Comparison of ENCODE assay signal across 19 cellular contexts in the genomic region with DNA sequence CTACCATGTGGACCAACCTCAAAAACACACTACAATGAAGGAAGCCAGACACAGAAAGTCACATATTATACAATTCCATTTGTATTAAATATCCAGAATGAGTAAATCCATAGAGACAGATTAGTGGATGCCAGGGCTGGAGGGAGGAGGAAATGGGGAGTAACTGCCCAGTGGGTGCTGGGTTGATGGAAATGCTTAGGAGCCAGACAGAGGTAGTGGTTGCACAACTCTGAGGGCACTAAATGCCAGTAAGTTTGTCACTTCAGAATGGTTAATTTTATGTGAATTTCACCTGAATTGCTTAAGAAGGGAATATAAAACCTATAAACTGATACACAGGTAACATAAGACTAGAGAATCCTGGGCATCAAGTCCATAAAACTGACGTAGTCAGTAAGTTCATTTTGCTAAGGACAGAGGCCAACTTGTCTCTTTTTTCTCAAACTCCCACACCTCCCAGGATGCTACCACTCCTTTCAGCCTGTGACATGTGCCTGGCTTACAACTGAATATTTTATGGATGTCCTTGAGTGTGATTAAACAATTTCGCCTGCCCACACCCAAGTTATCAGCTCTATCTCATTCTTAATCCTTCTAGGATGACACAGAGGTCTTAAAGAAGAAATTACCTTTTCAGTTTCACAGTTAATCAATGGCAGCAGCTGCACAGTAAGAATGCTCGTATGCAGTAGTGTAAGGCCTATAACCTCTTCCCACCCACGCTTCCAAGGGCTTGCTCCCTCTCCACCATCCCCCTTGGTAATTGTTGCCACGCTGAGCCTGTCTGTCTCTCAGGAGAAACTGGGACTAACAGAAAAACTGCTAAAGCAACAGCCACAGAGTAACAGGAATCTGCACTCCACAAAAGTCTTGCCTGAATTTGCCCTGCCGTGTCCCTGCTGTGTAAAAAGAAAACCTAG. TPM values are rescaled to one million over a fixed set of nuclear protein-coding genes. Genes with fewer than 3 reads are reported as not detected.
DNase-seq lines count a peak whose midpoint lies in the region; ATAC-seq, FAIRE-seq and TF ChIP-seq lines count a peak whose summit lies in the region.
"Had no signal": no experiment of that assay in that cellular context is flagged by ENCODE, and none has a peak within 500 bp of the region (broad histone marks: within the 10 kb centered on the region; RNA-seq: fewer than 3 reads in every experiment).

No MANE protein-coding gene starts in this region.

- no peak for TF ChIP-seq POLR2A in GM12891 (IDR thresholded peaks at IDR 0.05; ENCODE audit: low read depth, low read length)
- TF ChIP-seq POLR2A in H1 (IDR thresholded peaks at IDR 0.05; ENCODE audit: control extremely low read depth in 1 of 2, low read depth in 2 of 2, low read length in 2 of 2) = no peak
- TF ChIP-seq POLR2A in sigmoid colon (IDR thresholded peaks at IDR 0.05) = no peak

- H2BK15ac ChIP-seq in H1 (ENCODE audit: low read length) = peak overlapping the region; percentile 65; the same call in 1 of the 2 replicates

- no peak for TF ChIP-seq RAD21 in H1 (IDR thresholded peaks at IDR 0.05 in 1 of 2, conservative IDR thresholded peaks at IDR 0.05 in 1 of 2; ENCODE audit: low read depth in 2 of 2, low read length in 2 of 2)

- CTCF ChIA-PET in H1 (lab: Charles Lee; ENCODE audit: partially characterized antibody) = interaction anchor here (0.8 to 3.5 kb wide), 4 partner anchors 14 to 69 kb away, joined by 3 to 15 read pairs (median 4); no protein-coding TSS in a partner anchor
- CTCF ChIA-PET in Caco-2 (lab: Charles Lee) = interaction anchor here (1.1 kb wide), 1 partner anchor 67 kb away, joined by 6 read pairs; no protein-coding TSS in a partner anchor

- DNase-seq in AML-193 (lab: John Stamatoyannopoulos, UW) = peak; percentile 35
- DNase-seq in GM12891 (ENCODE audit: insufficient read length, low spot score) = no peak
- no peak for DNase-seq in H1 (ENCODE audit: low read depth in 1 of 2, low spot score in 2 of 2)
- no peak for DNase-seq in sigmoid colon
- no peak for DNase-seq in NCI-H1436 (lab: John Stamatoyannopoulos, UW)
- no peak for DNase-seq in Caco-2
- DNase-seq: NCI-H1105, NCI-H446 had no signal

- no peak for ATAC-seq in HG03097 (IDR thresholded peaks at IDR 0.05; ENCODE audit: low FRiP score, unreplicated experiment)

- no peak overlapping the region for H2AK5ac ChIP-seq in H1 (ENCODE audit: low read depth, low read length)

- no peak overlapping the region for H3K4ac ChIP-seq in H1 (replicated peaks; ENCODE audit: insufficient read length, low read depth, low read length)

- no peak overlapping the region for H3K4me3 Mint-ChIP-seq in Caco-2 (ENCODE audit: unreplicated experiment)
- H3K4me3 Mint-ChIP-seq: stimulated activated naive CD8-positive, alpha-beta T cell treated with anti-CD3 and anti-CD28 coated beads, Interleukin-15, amount 100 ng/mL, for 72 hours had no signal

- H3K4me2 ChIP-seq in OCI-LY3 (ENCODE audit: low read length) = no peak overlapping the region
- H3K4me2 ChIP-seq in H1 (ENCODE audit: insufficient read depth in 1 of 2, low read depth in 2 of 2, low read length in 2 of 2) = peak overlapping the region in 1 of 2 experiments; percentile 15; a peak in 1 of 4 replicates

- no peaks in the 10 kb centered on the region for H3K27me3 ChIP-seq in OCI-LY3 (ENCODE audit: low read depth, low read length)
- peaks cover 19 to 33% (median 31%) of the 10 kb centered on the region in 4 experiments for H3K27me3 ChIP-seq in H1 (replicated peaks in 1 of 4; ENCODE audit: control insufficient read depth in 3 of 4, extremely low read depth in 1 of 4, insufficient read depth in 3 of 4, low read length in 3 of 4)
- H3K27me3 ChIP-seq in sigmoid colon = peaks cover 0 to 21% (median 16%) of the 10 kb centered on the region in 3 donors
- no peaks in the 10 kb centered on the region for H3K27me3 ChIP-seq in Caco-2 (replicated peaks; ENCODE audit: control insufficient read depth, insufficient read depth, low read length)

- TF ChIP-seq CTCF in OCI-LY3 (IDR thresholded peaks at IDR 0.05; ENCODE audit: low read depth, low read length) (no peak), H1 (IDR thresholded peaks at IDR 0.05; ENCODE audit: control extremely low read depth in 1 of 3, insufficient read depth in 1 of 3, low read depth in 1 of 3, low read length in 3 of 3) (no peak), sigmoid colon (IDR thresholded peaks at IDR 0.05) (no peak), Caco-2 (IDR thresholded peaks at IDR 0.05; ENCODE audit: insufficient read depth in 1 of 2, low read depth in 1 of 2, low read length in 1 of 2, severe bottlenecking in 1 of 2, unreplicated experiment in 1 of 2) (no peak)

- H3K27me3 Mint-ChIP-seq in Caco-2 (ENCODE audit: insufficient read depth, unreplicated experiment) = peaks cover 9% of the 10 kb centered on the region

- H4K20me1 ChIP-seq in OCI-LY3 (ENCODE audit: insufficient read depth, low read length) (no peaks in the 10 kb centered on the region), H1 (replicated peaks in 1 of 2; ENCODE audit: control insufficient read depth in 1 of 2, insufficient read depth in 2 of 2, low read length in 2 of 2) (peaks cover 0 to 1% of the 10 kb centered on the region in 2 experiments)

- H3K4me1 ChIP-seq in OCI-LY3 (ENCODE audit: low read length) (peaks cover 10% of the 10 kb centered on the region), H1 (replicated peaks in 1 of 4; ENCODE audit: control insufficient read depth in 3 of 4, insufficient read depth in 4 of 4, low read length in 3 of 4) (peaks cover 3 to 11% (median 7%) of the 10 kb centered on the region in 4 experiments; a peak in 6 of 7 replicates), sigmoid colon (no peaks in the 10 kb centered on the region), Caco-2 (no peaks in the 10 kb centered on the region)

- no peak overlapping the region for H4K91ac ChIP-seq in H1 (replicated peaks; ENCODE audit: insufficient read length, low read length)

- no peak overlapping the region for H3K18ac ChIP-seq in H1 (ENCODE audit: extremely low read depth, low read length)

- H4K8ac ChIP-seq in H1 (ENCODE audit: extremely low read depth, insufficient read depth, low read length) = 0 out of 2 replicates have a peak overlapping the region, but pooled peaks have one; percentile 17

- no peak overlapping the region for H3K9ac ChIP-seq in OCI-LY3 (ENCODE audit: low read length)
- no peak overlapping the region for H3K9ac ChIP-seq in H1 (replicated peaks in 1 of 4; ENCODE audit: extremely low read depth in 1 of 4, low read depth in 3 of 4, low read length in 3 of 4)

- peak overlapping the region; percentile 57 for H2AFZ ChIP-seq in OCI-LY3 (ENCODE audit: low read depth, low read length)
- no peak overlapping the region for H2AFZ ChIP-seq in H1 (ENCODE audit: low read length)

- 78% methylated on average over 6 of the region's 6 CpGs; no CpG with 5 or more reads in 1 of the 2 experiments for WGBS in H1 (ENCODE audit: extremely low coverage in 1 of 2, insufficient coverage in 1 of 2, insufficient read length in 1 of 2, insufficient replicate concordance in 2 of 2, low coverage in 1 of 2, low lambda C conversion rate in 2 of 2, missing lambda C conversion rate in 1 of 2), 2 experiments
- 63 to 72% methylated on average over 6 of the region's 6 CpGs for WGBS in sigmoid colon, 2 donors

- H3K23ac ChIP-seq in H1 (ENCODE audit: insufficient read length) = no peak overlapping the region

- BruUV-seq in Caco-2 (replicated peaks; lab: Mats Ljungman, UMichigan) = no TSS peak

- H2BK12ac ChIP-seq in H1 (ENCODE audit: low read depth, low read length) = peak overlapping the region; percentile 18; the same call in 1 of the 2 replicates

- no peaks in the 10 kb centered on the region for H3K79me2 ChIP-seq in OCI-LY3 (ENCODE audit: low read length)
- no peaks in the 10 kb centered on the region for H3K79me2 ChIP-seq in H1 (ENCODE audit: control insufficient read depth in 1 of 2, insufficient read depth in 2 of 2, low read length in 2 of 2)

- no peak overlapping the region for H2BK120ac ChIP-seq in H1 (replicated peaks; ENCODE audit: low read depth, low read length)

- H3K79me1 ChIP-seq in H1 (ENCODE audit: low read depth, low read length) = no peaks in the 10 kb centered on the region

- no peak overlapping the region for H4K5ac ChIP-seq in H1 (ENCODE audit: insufficient read length, low read depth, low read length)

- no peak overlapping the region for H3K4me3 ChIP-seq in OCI-LY3 (ENCODE audit: low read length)
- H3K4me3 ChIP-seq in H1 (ENCODE audit: extremely low read depth in 1 of 4, insufficient read depth in 2 of 4, low read depth in 3 of 4, low read length in 4 of 4) = no peak overlapping the region
- no peak overlapping the region for H3K4me3 ChIP-seq in sigmoid colon
- H3K4me3 ChIP-seq in Caco-2 (ENCODE audit: low read depth, low read length) = no peak overlapping the region
- H3K4me3 ChIP-seq: coronary artery, heart right ventricle had no signal

- H3K36me3 ChIP-seq in OCI-LY3 (replicated peaks; ENCODE audit: low read depth, low read length) (peaks cover 9% of the 10 kb centered on the region), H1 (ENCODE audit: control insufficient read depth in 2 of 4, insufficient read depth in 4 of 4, low read length in 3 of 4) (no peaks in the 10 kb centered on the region), sigmoid colon (peaks cover 0 to 1% (median 0%) of the 10 kb centered on the region in 4 donors), Caco-2 (ENCODE audit: control insufficient read depth, insufficient read depth, low read length) (no peaks in the 10 kb centered on the region)

- FAIRE-seq in GM12891 (lab: Jason Lieb, UNC) = peak; percentile 56
- peak; percentile 32 for FAIRE-seq in H1 (lab: Jason Lieb, UNC)
- FAIRE-seq: GM19239 had no signal

- no peak overlapping the region for H3K14ac ChIP-seq in H1 (ENCODE audit: insufficient read length)

- intact Hi-C loops in sigmoid colon (cut with DNase I) = no loop called here
- intact Hi-C loops in Caco-2 (cut with micrococcal nuclease; ENCODE audit: unreplicated experiment) = no loop called here

- no peak overlapping the region for H3K27ac ChIP-seq in OCI-LY3 (ENCODE audit: low read length)
- no peak overlapping the region for H3K27ac ChIP-seq in H1 (ENCODE audit: low read depth, low read length)
- H3K27ac ChIP-seq in sigmoid colon = no peak overlapping the region
- H3K27ac ChIP-seq: coronary artery had no signal

- TF ChIP-seq EP300 in H1 (IDR thresholded peaks at IDR 0.05; ENCODE audit: borderline replicate concordance in 1 of 2, low read depth in 2 of 2, low read length in 2 of 2) (no peak), sigmoid colon (IDR thresholded peaks at IDR 0.05) (no peak)

- peaks cover 9% of the 10 kb centered on the region for H3K23me2 ChIP-seq in H1 (ENCODE audit: low read depth, low read length)

- no peaks in the 10 kb centered on the region for H3K9me3 ChIP-seq in OCI-LY3 (ENCODE audit: insufficient read depth, low read length)
- H3K9me3 ChIP-seq in H1 (ENCODE audit: insufficient read depth in 2 of 2, low read depth in 1 of 2, low read length in 1 of 2) = no peaks in the 10 kb centered on the region
- no peaks in the 10 kb centered on the region for H3K9me3 ChIP-seq in sigmoid colon
- H3K9me3 ChIP-seq in Caco-2 = no peaks in the 10 kb centered on the region
- H3K9me3 ChIP-seq: heart right ventricle had no signal

- peaks cover 14% of the 10 kb centered on the region for H3K4me1 Mint-ChIP-seq in Caco-2 (ENCODE audit: low read depth, unreplicated experiment)

- no peak overlapping the region for H3K56ac ChIP-seq in H1 (replicated peaks; ENCODE audit: insufficient read length, low read depth, low read length)

- H2BK5ac ChIP-seq in H1 (ENCODE audit: low read depth, low read length) = no peak overlapping the region

- peak overlapping the region; percentile 82; the same call in 1 of the 2 replicates for H2BK20ac ChIP-seq in H1 (ENCODE audit: low read length)

- H3K36me3 Mint-ChIP-seq in Caco-2 (ENCODE audit: insufficient read depth, unreplicated experiment) = no peaks in the 10 kb centered on the region

- no peaks in the 10 kb centered on the region for H3K9me3 Mint-ChIP-seq in Caco-2 (ENCODE audit: unreplicated experiment)
- H3K9me3 Mint-ChIP-seq: stimulated activated naive CD8-positive, alpha-beta T cell treated with anti-CD3 and anti-CD28 coated beads, Interleukin-15, amount 100 ng/mL, for 72 hours had no signal

- no peak overlapping the region for H3K27ac Mint-ChIP-seq in Caco-2 (ENCODE audit: unreplicated experiment)

- POLR2A ChIA-PET in H1 (lab: Charles Lee; ENCODE audit: partially characterized antibody) = interaction anchor here (0.8 kb wide), 1 partner anchor 13 kb away, joined by 3 read pairs; no protein-coding TSS in a partner anchor
- POLR2A ChIA-PET in Caco-2 (lab: Charles Lee) = no interaction called here

RNA-seq across cellular contexts. Expression of a gene that starts 5.9 kb away (rescaled TPM):
- not detected for polyA plus RNA-seq in GM12891 (2012; ENCODE audit: low read depth, missing spikeins)
- total RNA-seq in H1 (2021; fragmentation: NEBNext Ultra II Directional; extraction: Animal tissue kit (Norgen Biotek cat#: 25700)) = 0.24 TPM in 1 of 2 replicates, not detected in the other
- polyA plus RNA-seq in H1 (2011; rRNA removed) (0.29 and 0.69 TPM in 2 replicates), sigmoid colon (not detected)
- 0.16 TPM for polyA plus RNA-seq in H1 (2011; cell fraction: cytosol; rRNA removed)
- polyA plus RNA-seq in H1 (2011; cell fraction: nucleus; rRNA removed) = 0.30 TPM
- polyA plus RNA-seq in H1 (2012, experiment 1 of 2) = 0.13 to 0.24 TPM in 2 of 4 replicates, not detected in the others
- not detected for polyA plus RNA-seq in H1 (2012, experiment 2 of 2)
- polyA plus RNA-seq in H1 (2013, experiment 1 of 2) = 0.26 TPM
- 0.20 TPM for polyA plus RNA-seq in H1 (2013, experiment 2 of 2)
- polyA minus RNA-seq in H1 (2011; rRNA and poly(A)+ RNA removed) = 0.16 and 0.20 TPM in 2 replicates
- not detected for polyA minus RNA-seq in H1 (2011; cell fraction: cytosol; rRNA and poly(A)+ RNA removed)
- polyA minus RNA-seq in H1 (2011; cell fraction: nucleus; rRNA and poly(A)+ RNA removed) = 1.2 TPM
- total RNA-seq in sigmoid colon (under 1 TPM in 1 of 4 donors, not detected in 3; 0.71 TPM), Caco-2 (2022) (0.44 TPM in 1 of 2 replicates, not detected in the other)
- total RNA-seq: H7, heart right ventricle, left cardiac atrium, RPMI7951, sciatic nerve had no signal
- polyA plus RNA-seq: esophagus, heart right ventricle had no signal

RNA-seq across cellular contexts. Expression of a gene that starts 33.5 kb away (rescaled TPM):
- polyA plus RNA-seq in GM12891 (2012; ENCODE audit: low read depth, missing spikeins) = 4.7 TPM
- total RNA-seq in H1 (2021; fragmentation: NEBNext Ultra II Directional; extraction: Animal tissue kit (Norgen Biotek cat#: 25700)) = 2.7 and 6.5 TPM in 2 replicates
- 0.98 and 1.3 TPM in 2 replicates for polyA plus RNA-seq in H1 (2011; rRNA removed)
- 2.1 TPM for polyA plus RNA-seq in H1 (2011; cell fraction: cytosol; rRNA removed)
- 2.2 TPM for polyA plus RNA-seq in H1 (2011; cell fraction: nucleus; rRNA removed)
- 2.8 to 6.3 TPM (median 3.3 TPM) in 4 replicates for polyA plus RNA-seq in H1 (2012, experiment 1 of 2)
- polyA plus RNA-seq in H1 (2012, experiment 2 of 2) = 7.4 TPM
- polyA plus RNA-seq in H1 (2013, experiment 1 of 2) = 4.0 TPM
- polyA plus RNA-seq in H1 (2013, experiment 2 of 2) = 3.5 TPM
- polyA minus RNA-seq in H1 (2011; rRNA and poly(A)+ RNA removed) = 0.93 and 1.7 TPM in 2 replicates
- polyA minus RNA-seq in H1 (2011; cell fraction: cytosol; rRNA and poly(A)+ RNA removed) = 1.8 TPM
- 3.1 TPM for polyA minus RNA-seq in H1 (2011; cell fraction: nucleus; rRNA and poly(A)+ RNA removed)
- 10 to 100 TPM in 1 of 4 donors, 1 to 10 TPM in 3; 6.5 to 12.2 (median 8.1) TPM for total RNA-seq in sigmoid colon
- 1 to 10 TPM; 2.4 to 4.5 (median 3.5) TPM for polyA plus RNA-seq in sigmoid colon
- 14.4 and 15.9 TPM in 2 replicates for total RNA-seq in Caco-2 (2022)

Comparison
In these comparisons a context has a peak if more than half of its experiments do, and no peak if none do; other contexts are left out.
1. DNase-seq: peak in AML-193 (2 of 2); none in GM12891 (single experiment), H1 (0 of 2), sigmoid colon (single experiment), NCI-H1436 (single experiment) and Caco-2 (0 of 2).